9 cellular contexts compared by ENCODE assay signal in the genomic region with DNA sequence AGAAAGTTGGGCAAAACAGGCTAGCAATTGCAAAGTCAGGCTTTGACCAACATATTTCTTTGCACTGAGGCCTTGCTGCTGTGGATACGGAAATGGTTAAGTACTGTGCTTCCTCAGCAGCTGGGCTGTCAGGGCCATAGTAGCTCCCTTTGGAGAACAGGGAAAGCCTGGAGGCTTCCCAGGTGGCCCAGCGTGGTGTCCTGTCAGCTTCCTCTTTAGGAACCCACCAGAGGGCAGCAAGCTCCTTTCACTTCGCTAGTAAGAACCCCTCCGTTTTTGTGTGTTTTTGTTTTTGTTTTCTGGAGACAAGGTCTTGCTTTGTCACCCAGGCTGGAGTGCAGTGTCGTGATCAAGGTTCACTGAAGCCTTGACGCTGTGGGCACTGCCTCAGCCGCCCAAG. TPM values are rescaled to one million over a fixed set of nuclear protein-coding genes. Genes with fewer than 3 reads are reported as not detected.
DNase-seq lines count a peak whose midpoint lies in the region; ATAC-seq, FAIRE-seq and TF ChIP-seq lines count a peak whose summit lies in the region.
"Had no signal": no experiment of that assay in that cellular context is flagged by ENCODE, and none has a peak within 500 bp of the region (broad histone marks: within the 10 kb centered on the region; RNA-seq: fewer than 3 reads in every experiment).

No MANE protein-coding gene starts in this region.

- no peak for TF ChIP-seq POLR2A in IMR-90 (IDR thresholded peaks at IDR 0.05; ENCODE audit: low read depth, low read length)

- POLR2A ChIA-PET in IMR-90 (lab: Charles Lee; ENCODE audit: unreplicated experiment): no interaction called here

- H3K14ac ChIP-seq in IMR-90 (replicated peaks; ENCODE audit: low read depth, low read length): no peak overlapping the region

- H2BK5ac ChIP-seq in IMR-90 (ENCODE audit: low read depth, low read length, poor library complexity, severe bottlenecking): no peak overlapping the region

- intact Hi-C loops in IMR-90 (cut with micrococcal nuclease): loop anchor here (2.0 kb wide), 1 partner anchor 206 kb away; no protein-coding TSS in a partner anchor

- H4K20me1 ChIP-seq in DND-41 (ENCODE audit: insufficient read depth, low read length): no peaks in the 10 kb centered on the region
- H4K20me1 ChIP-seq in IMR-90 (ENCODE audit: insufficient read depth, low read length): no peaks in the 10 kb centered on the region; the same call in 1 of the 2 replicates
- peaks cover 4% of the 10 kb centered on the region for H4K20me1 ChIP-seq in astrocyte (ENCODE audit: insufficient read depth, low read length)

- H2AFZ ChIP-seq in DND-41 (ENCODE audit: low read depth, low read length): no peak overlapping the region
- H2AFZ ChIP-seq in IMR-90 (replicated peaks; ENCODE audit: low read length, poor library complexity): no peak overlapping the region
- no peak overlapping the region for H2AFZ ChIP-seq in astrocyte (ENCODE audit: low read depth, low read length)

- FAIRE-seq in astrocyte (lab: Jason Lieb, UNC) (no peak), urothelium cell line (lab: Jason Lieb, UNC) (no peak)

- in situ Hi-C loops in IMR-90 (cut with MboI; ENCODE audit: low sequenced_read_pairs): no loop called here

- no peak for ATAC-seq in DND-41 (ENCODE audit: insufficient read depth, low read depth)
- peak; percentile 56 for ATAC-seq in IMR-90 (ENCODE audit: low read depth)

- H3K4me3 Mint-ChIP-seq in astrocyte (ENCODE audit: unreplicated experiment): no peak overlapping the region

- H3K27me3 Mint-ChIP-seq in astrocyte (ENCODE audit: low read depth, unreplicated experiment): no peaks in the 10 kb centered on the region

- BruUV-seq in IMR-90 (replicated peaks; lab: Mats Ljungman, UMichigan): no TSS peak

- H4K91ac ChIP-seq in IMR-90 (ENCODE audit: insufficient read depth, low read depth, low read length): no peak overlapping the region

- no peak overlapping the region for H2AK5ac ChIP-seq in IMR-90 (ENCODE audit: low read depth, low read length)

- H2BK15ac ChIP-seq in IMR-90 (ENCODE audit: low read depth, low read length): no peak overlapping the region

- H3K27me3 ChIP-seq in DND-41 (ENCODE audit: insufficient read depth, low read length, poor library complexity): no peaks in the 10 kb centered on the region
- no peaks in the 10 kb centered on the region for H3K27me3 ChIP-seq in IMR-90 (ENCODE audit: control insufficient read depth, insufficient read depth, low read length)
- H3K27me3 ChIP-seq in astrocyte (ENCODE audit: insufficient read depth, low read length): no peaks in the 10 kb centered on the region

- TF ChIP-seq CTCF in DND-41 (IDR thresholded peaks at IDR 0.05; ENCODE audit: borderline replicate concordance, extremely low read depth, low read length, poor library complexity, severe bottlenecking) (peak; percentile 51), IMR-90 (conservative IDR thresholded peaks at IDR 0.05; ENCODE audit: low read depth, low read length) (peak; percentile 53), astrocyte (IDR thresholded peaks at IDR 0.05; ENCODE audit: insufficient read depth, low read depth, low read length) (peak; percentile 32), coronary artery (IDR thresholded peaks at IDR 0.05) (no peak)

- peak overlapping the region; percentile 26 for H3K27ac Mint-ChIP-seq in astrocyte (ENCODE audit: unreplicated experiment)

- H3K36me3 Mint-ChIP-seq in astrocyte (ENCODE audit: low read depth, unreplicated experiment): peaks cover 7% of the 10 kb centered on the region

- H3K9ac ChIP-seq in DND-41 (ENCODE audit: low read depth, low read length) (no peak overlapping the region), IMR-90 (ENCODE audit: low read depth, low read length) (no peak overlapping the region), astrocyte (ENCODE audit: low read length) (no peak overlapping the region)

- no peak overlapping the region for H3K56ac ChIP-seq in IMR-90 (ENCODE audit: extremely low read depth, insufficient read depth, low read length)

- H3K4me3 ChIP-seq in DND-41 (ENCODE audit: low read depth in 1 of 2, low read length in 2 of 2): no peak overlapping the region
- no peak overlapping the region for H3K4me3 ChIP-seq in IMR-90 (ENCODE audit: insufficient read depth, low read depth, low read length)
- no peak overlapping the region for H3K4me3 ChIP-seq in astrocyte (ENCODE audit: insufficient read depth, low read depth, low read length)
- H3K4me3 ChIP-seq in coronary artery: no peak overlapping the region

- H4K5ac ChIP-seq in IMR-90 (ENCODE audit: low read depth, low read length): no peak overlapping the region

- H3K27ac ChIP-seq in DND-41 (ENCODE audit: low read length) (no peak overlapping the region; the same call in 1 of the 2 replicates), IMR-90 (ENCODE audit: insufficient read depth, low read length) (no peak overlapping the region), astrocyte (ENCODE audit: low read depth, low read length) (no peak overlapping the region), coronary artery (no peak overlapping the region)

- H2AK9ac ChIP-seq in IMR-90 (replicated peaks; ENCODE audit: low read depth, low read length, poor library complexity): no peak overlapping the region

- dilution Hi-C loops in IMR-90 (cut with HindIII; ENCODE audit: low sequenced_read_pairs, unreplicated experiment): no loop called here

- H2BK20ac ChIP-seq in IMR-90 (ENCODE audit: low read depth, low read length): no peak overlapping the region

- no peak overlapping the region for H3K4ac ChIP-seq in IMR-90 (ENCODE audit: low read depth, low read length)

- CTCF ChIA-PET in IMR-90 (lab: Yijun Ruan, JAX): interaction anchor here (0.8 kb wide), 1 partner anchor 48 kb away, joined by 3 read pairs; no protein-coding TSS in a partner anchor

- H3K36me3 ChIP-seq in DND-41 (ENCODE audit: insufficient read depth, low read length) (peaks cover 42% of the 10 kb centered on the region), IMR-90 (ENCODE audit: control insufficient read depth, insufficient read depth, low read length) (peaks cover 34% of the 10 kb centered on the region), astrocyte (ENCODE audit: insufficient read depth, low read length) (peaks cover 18% of the 10 kb centered on the region)

- no peak overlapping the region for H2BK120ac ChIP-seq in IMR-90 (ENCODE audit: low read depth, low read length)

- H3K4me1 Mint-ChIP-seq in astrocyte (ENCODE audit: low read depth, unreplicated experiment): peaks cover 10% of the 10 kb centered on the region

- no peak overlapping the region for H4K8ac ChIP-seq in IMR-90 (ENCODE audit: low read depth in 2 of 2, low read length in 2 of 2)

- peaks cover 9 to 22% of the 10 kb centered on the region in 2 experiments; a peak in 3 of 4 replicates for H3K79me1 ChIP-seq in IMR-90 (ENCODE audit: low read depth in 1 of 2, low read length in 2 of 2)

- TF ChIP-seq RAD21 in IMR-90 (IDR thresholded peaks at IDR 0.05; ENCODE audit: low read length): peak; percentile 60

- H3K9me3 Mint-ChIP-seq in astrocyte (ENCODE audit: unreplicated experiment): peaks cover 3% of the 10 kb centered on the region

- H3K4me2 ChIP-seq in DND-41 (ENCODE audit: insufficient read depth, low read length): no peak overlapping the region
- no peak overlapping the region for H3K4me2 ChIP-seq in IMR-90 (ENCODE audit: low read depth, low read length)
- H3K4me2 ChIP-seq in astrocyte (ENCODE audit: low read length): no peak overlapping the region

- H3K18ac ChIP-seq in IMR-90 (ENCODE audit: low read depth, low read length): no peak overlapping the region

- WGBS in IMR-90 (ENCODE audit: extremely low coverage in 2 of 2, insufficient read length in 1 of 2), 2 experiments: 100% methylated on average over 1 of the region's 7 CpGs; no CpG with 5 or more reads in 1 of the 2 experiments

- H3K9me1 ChIP-seq in IMR-90 (ENCODE audit: insufficient read depth, low read length): no peaks in the 10 kb centered on the region

- H3K9me3 ChIP-seq in DND-41 (ENCODE audit: insufficient read depth, low read length, severe bottlenecking) (no peaks in the 10 kb centered on the region), IMR-90 (ENCODE audit: control insufficient read depth, insufficient read depth, low read length) (no peaks in the 10 kb centered on the region), astrocyte (ENCODE audit: insufficient read depth, low read depth, low read length) (no peaks in the 10 kb centered on the region)

- H3K79me2 ChIP-seq in DND-41 (ENCODE audit: insufficient read depth, low read length) (peaks cover 3% of the 10 kb centered on the region; the same call in 1 of the 2 replicates), astrocyte (ENCODE audit: insufficient read depth, low read length) (peaks cover 3% of the 10 kb centered on the region)

- no peak overlapping the region for H3K23ac ChIP-seq in IMR-90 (ENCODE audit: low read depth, low read length)

- DNase-seq in DND-41 (peak; percentile 22), IMR-90 (peak; percentile 67), astrocyte (ENCODE audit: low read depth) (no peak), myocyte (ENCODE audit: low read depth) (peak; percentile 33), NCI-H1417 treated with DMSO at 0.1 percent for 48 hours (lab: John Stamatoyannopoulos, UW) (no peak), coronary artery (ENCODE audit: low spot score) (no peak), DMS79 (lab: John Stamatoyannopoulos, UW) (no peak), urothelium cell line (ENCODE audit: low spot score) (no peak)
- DNase-seq: NCI-H2171 had no signal

- H3K4me1 ChIP-seq in DND-41 (ENCODE audit: insufficient read depth, low read length) (peaks cover 14% of the 10 kb centered on the region), IMR-90 (ENCODE audit: control insufficient read depth, insufficient read depth, low read length) (peaks cover 9% of the 10 kb centered on the region), astrocyte (ENCODE audit: insufficient read depth, low read length) (peaks cover 13% of the 10 kb centered on the region)

RNA-seq across cellular contexts. Expression of a gene that starts 1.7 kb away (rescaled TPM):
- total RNA-seq in IMR-90 (2012; rRNA removed) (9.1 and 9.4 TPM in 2 replicates), astrocyte (4.6 and 4.7 TPM in 2 replicates), myocyte (0.99 and 2.5 TPM in 2 replicates)
- 6.8 and 7.8 TPM in 2 replicates for polyA plus RNA-seq in IMR-90 (2012; rRNA removed)
- polyA plus RNA-seq in IMR-90 (2012; cell fraction: cytosol; rRNA removed): 4.2 and 6.8 TPM in 2 replicates
- polyA plus RNA-seq in IMR-90 (2012; cell fraction: nucleus; rRNA removed; ENCODE audit: low replicate concordance): 5.3 and 12.5 TPM in 2 replicates
- 2.1 TPM for polyA plus RNA-seq in myocyte (2012)

RNA-seq across cellular contexts. Expression of a gene that starts 28.1 kb away (rescaled TPM):
- 142 and 156 TPM in 2 replicates for total RNA-seq in IMR-90 (2012; rRNA removed)
- 135 and 138 TPM in 2 replicates for polyA plus RNA-seq in IMR-90 (2012; rRNA removed)
- polyA plus RNA-seq in IMR-90 (2012; cell fraction: cytosol; rRNA removed): 82.4 and 236 TPM in 2 replicates
- 75.4 and 108 TPM in 2 replicates for polyA plus RNA-seq in IMR-90 (2012; cell fraction: nucleus; rRNA removed; ENCODE audit: low replicate concordance)
- total RNA-seq in astrocyte: 59.0 and 63.4 TPM in 2 replicates
- total RNA-seq in myocyte: 86.5 and 98.8 TPM in 2 replicates
- 108 TPM for polyA plus RNA-seq in myocyte (2012)

RNA-seq across cellular contexts. Expression of a gene that starts 58.1 kb away (rescaled TPM):
- total RNA-seq in IMR-90 (2012; rRNA removed) (0.18 TPM in 1 of 2 replicates, not detected in the other), astrocyte (not detected in 2 replicates), myocyte (0.13 TPM in 1 of 2 replicates, not detected in the other)
- 0.14 and 0.15 TPM in 2 replicates for polyA plus RNA-seq in IMR-90 (2012; rRNA removed)
- 0.08 and 0.13 TPM in 2 replicates for polyA plus RNA-seq in IMR-90 (2012; cell fraction: cytosol; rRNA removed)
- polyA plus RNA-seq in IMR-90 (2012; cell fraction: nucleus; rRNA removed; ENCODE audit: low replicate concordance): 0.38 and 0.45 TPM in 2 replicates
- polyA plus RNA-seq in myocyte (2012): 0.20 TPM

Comparison
In these comparisons a context has a peak if more than half of its experiments do, and no peak if none do; other contexts are left out.
1. DNase-seq: peak in DND-41 (single experiment), IMR-90 (single experiment) and myocyte (single experiment); none in astrocyte (single experiment), NCI-H1417 treated with DMSO at 0.1 percent for 48 hours (single experiment), coronary artery (single experiment), DMS79 (single experiment) and urothelium cell line (single experiment).